Comparison of ENCODE assay signal across 23 cellular contexts in the genomic region with DNA sequence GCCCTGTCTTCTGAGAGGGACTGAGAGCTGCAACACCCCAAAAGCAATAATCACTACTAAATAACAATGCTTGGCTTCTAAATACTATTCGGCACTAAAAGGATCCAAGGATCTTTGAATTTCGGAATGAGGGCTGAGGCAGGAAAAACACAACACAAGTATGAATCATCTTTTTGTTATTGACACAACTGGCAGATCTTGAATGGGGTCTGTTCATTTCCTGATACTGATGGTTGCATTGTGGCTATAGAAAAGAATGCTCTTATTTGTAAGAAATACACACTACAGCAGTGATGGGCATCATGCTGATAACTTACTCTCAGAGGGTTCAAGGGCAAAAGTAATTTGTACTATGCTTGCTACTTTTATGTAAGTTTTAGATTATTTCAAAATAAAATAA.
A peak's percentile ranks its signal among the peaks of the same experiment; 100 is the strongest.
DNase-seq lines count a peak whose midpoint lies in the region; TF ChIP-seq lines count a peak whose summit lies in the region.
"Had no signal": no experiment of that assay in that cellular context is flagged by ENCODE, and none has a peak within 500 bp of the region (broad histone marks: within the 10 kb centered on the region; RNA-seq: fewer than 3 reads in every experiment).

No MANE protein-coding gene starts in this region.

- H3K27me3 ChIP-seq in dorsolateral prefrontal cortex: peaks cover 0 to 3% (median 0%) of the 10 kb centered on the region in 45 donors
- H3K27me3 ChIP-seq: BE2C, SJCRH30 had no signal

- peak in 2 of 56 donors; percentile 20 to 24 for TF ChIP-seq CTCF in dorsolateral prefrontal cortex (IDR thresholded peaks at IDR 0.05 in 54 of 56, conservative IDR thresholded peaks at IDR 0.05 in 2 of 56; ENCODE audit: low read depth in 1 of 56, partially characterized antibody in 56 of 56)

- peak overlapping the region in 58 of 59 donors; percentile 32 to 94 (median 82) for H3K27ac ChIP-seq in dorsolateral prefrontal cortex
- peak overlapping the region; percentile 80 for H3K27ac ChIP-seq in substantia nigra (ENCODE audit: low read depth, low read length, poor library complexity, severe bottlenecking)
- H3K27ac ChIP-seq: A549, HL-60, SJCRH30 had no signal

- intact Hi-C loops in dorsolateral prefrontal cortex (cut with DNase I): loop anchor here in 1 of 2 donors (5.0 to 10.0 kb wide), 2 partner anchors 111 to 151 kb away; a partner anchor contains a TSS

- H3K4me3 ChIP-seq in dorsolateral prefrontal cortex: peak overlapping the region in 3 of 59 donors; percentile 19 to 20 (median 20)
- H3K4me3 ChIP-seq: A549, SJCRH30 had no signal

- DNase-seq in SK-MEL-5 (ENCODE audit: low read depth, low spot score): peak; percentile 26
- no peak for DNase-seq in dorsolateral prefrontal cortex
- peak; percentile 76 for DNase-seq in medulla oblongata (ENCODE audit: extremely low spot score)
- DNase-seq in substantia nigra (lab: John Stamatoyannopoulos, UW): peak in 3 of 49 donors; percentile 10 to 56 (median 11)
- DNase-seq in AG20443 (ENCODE audit: low spot score): no peak
- DNase-seq in activated CD4-positive, alpha-beta T cell treated with anti-CD3 and anti-CD28 coated beads for 48 hours: no peak
- DNase-seq in GF-D8 (lab: John Stamatoyannopoulos, UW): no peak
- DNase-seq: BE2C; CD8-positive, alpha-beta memory T cell; DMS 273 treated with DMSO at 0.1 percent for 48 hours; DND-41; Karpas-422; NCI-H1092; NCI-H1436; NCI-H187; NCI-H2081 treated with DMSO at 0.1 percent for 48 hours; NCI-H2171; NCI-H345; NCI-H510A treated with DMSO at 0.1 percent for 48 hours; NCI-H774; SJCRH30 had no signal

- in situ Hi-C loops in SK-MEL-5 (cut with HindIII; ENCODE audit: low pct_unique_long_range_greater_than_20kb, low sequenced_read_pairs): no loop called here

Comparison
In these comparisons a context has a peak if more than half of its experiments do, and no peak if none do; other contexts are left out.
1. DNase-seq: peak in SK-MEL-5 (single experiment) and medulla oblongata (single experiment); none in dorsolateral prefrontal cortex (0 of 10), AG20443 (single experiment), activated CD4-positive, alpha-beta T cell treated with anti-CD3 and anti-CD28 coated beads for 48 hours (single experiment) and GF-D8 (single experiment).